26 cellular contexts compared by ENCODE assay signal in the genomic region with DNA sequence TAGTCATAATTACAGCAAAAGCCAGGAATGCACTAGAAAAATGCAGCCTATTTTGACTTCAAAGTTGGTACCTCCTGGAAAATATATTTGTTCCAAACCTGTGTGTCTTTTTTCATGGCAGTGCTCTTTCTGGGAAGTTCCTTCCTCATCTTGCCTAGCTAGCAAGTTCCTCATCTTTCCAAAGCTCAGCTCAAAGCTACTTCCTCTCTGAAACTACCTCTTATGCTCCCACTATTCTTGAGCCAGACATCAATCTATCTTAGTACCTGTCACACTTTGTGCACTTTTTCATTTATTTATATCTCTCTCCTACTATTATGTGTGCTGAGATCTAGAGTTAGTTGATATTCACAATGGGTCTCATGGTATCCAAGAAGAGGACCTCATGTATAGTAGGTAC.
"Had no signal": no experiment of that assay in that cellular context is flagged by ENCODE, and none has a peak within 500 bp of the region (broad histone marks: within the 10 kb centered on the region; RNA-seq: fewer than 3 reads in every experiment).

No MANE protein-coding gene starts in this region.

- H3K27ac Mint-ChIP-seq: activated CD8-positive, alpha-beta T cell treated with anti-CD3 and anti-CD28 coated beads, Interleukin-2, amount 10 ng/mL, durations not matched to agents 7 days and 5 days; activated naive CD4-positive, alpha-beta T cell treated with anti-CD3 and anti-CD28 coated beads, Interleukin-2, amount 50 U/mL, for 72 hours; dendritic cell treated with granulocyte-macrophage colony-stimulating factor and Interleukin-4, amounts not matched to agents 40 ng/mL and 50 ng/mL, for 4 days; naive thymus-derived CD4-positive, alpha-beta T cell; stimulated activated naive CD8-positive, alpha-beta T cell treated with anti-CD3 and anti-CD28 coated beads, Interleukin-15, amount 100 ng/mL, for 72 hours had no signal

- ATAC-seq: activated CD8-positive, alpha-beta T cell treated with anti-CD3 and anti-CD28 coated beads, Interleukin-2, amount 10 ng/mL, durations not matched to agents 7 days and 5 days; activated naive CD4-positive, alpha-beta T cell treated with anti-CD3 and anti-CD28 coated beads, Interleukin-2, amount 50 U/mL, for 72 hours; left lung; naive thymus-derived CD4-positive, alpha-beta T cell; right lobe of liver; stimulated activated naive CD8-positive, alpha-beta T cell treated with anti-CD3 and anti-CD28 coated beads, Interleukin-15, amount 100 ng/mL, for 72 hours had no signal

- H3K4me3 ChIP-seq: left lung, lung, right lobe of liver, skin epidermis, suprapubic skin, transverse colon, uterus had no signal

- H3K4me1 Mint-ChIP-seq: naive thymus-derived CD4-positive, alpha-beta T cell; stimulated activated naive CD8-positive, alpha-beta T cell treated with anti-CD3 and anti-CD28 coated beads, Interleukin-15, amount 100 ng/mL, for 72 hours had no signal

- H3K27ac ChIP-seq: brain microvascular endothelial cell, left lung, right lobe of liver, skin epidermis, suprapubic skin, transverse colon, uterus had no signal

- H3K9me3 Mint-ChIP-seq: activated naive CD4-positive, alpha-beta T cell treated with anti-CD3 and anti-CD28 coated beads, Interleukin-2, amount 50 U/mL, for 72 hours; dendritic cell treated with granulocyte-macrophage colony-stimulating factor and Interleukin-4, amounts not matched to agents 40 ng/mL and 50 ng/mL, for 4 days; neural crest cell; stimulated activated naive CD8-positive, alpha-beta T cell treated with anti-CD3 and anti-CD28 coated beads, Interleukin-15, amount 100 ng/mL, for 72 hours had no signal

- H3K27me3 Mint-ChIP-seq: dendritic cell treated with granulocyte-macrophage colony-stimulating factor and Interleukin-4, amounts not matched to agents 40 ng/mL and 50 ng/mL, for 4 days had no signal

- DNase-seq: activated CD4-positive, alpha-beta T cell treated with anti-CD3 and anti-CD28 coated beads, Interleukin-2, amount 50 U/mL, for 1 hour; activated CD8-positive, alpha-beta T cell treated with anti-CD3 and anti-CD28 coated beads, Interleukin-2, amount 10 ng/mL, durations not matched to agents 7 days and 5 days; activated T-cell treated with anti-CD3 and anti-CD28 coated beads, Interleukin-2, amount 50 U/mL, for 1 hour; aorta; brain microvascular endothelial cell; caudate nucleus; effector CD4-positive, alpha-beta T cell; erythroblast; foreskin fibroblast; kidney; left lung; naive thymus-derived CD4-positive, alpha-beta T cell; occipital lobe; posterior cingulate gyrus; right lobe of liver; stimulated activated CD4-positive, alpha-beta T cell treated with anti-CD3 and anti-CD28 coated beads, Interleukin-1b, Interleukin-23, amount 100 ng/mL, for 48 hours; stimulated activated naive CD8-positive, alpha-beta T cell treated with anti-CD3 and anti-CD28 coated beads, Interleukin-15, amount 100 ng/mL, for 72 hours; T-helper 9 cell; transverse colon; uterus had no signal

- H3K36me3 Mint-ChIP-seq: activated naive CD4-positive, alpha-beta T cell treated with anti-CD3 and anti-CD28 coated beads, Interleukin-2, amount 50 U/mL, for 72 hours; naive thymus-derived CD4-positive, alpha-beta T cell had no signal

- H3K4me3 Mint-ChIP-seq: activated CD8-positive, alpha-beta T cell treated with anti-CD3 and anti-CD28 coated beads, Interleukin-2, amount 10 ng/mL, durations not matched to agents 7 days and 5 days; dendritic cell treated with granulocyte-macrophage colony-stimulating factor and Interleukin-4, amounts not matched to agents 40 ng/mL and 50 ng/mL, for 4 days; naive thymus-derived CD4-positive, alpha-beta T cell; neural crest cell; stimulated activated naive CD8-positive, alpha-beta T cell treated with anti-CD3 and anti-CD28 coated beads, Interleukin-15, amount 100 ng/mL, for 72 hours had no signal
